23 cellular contexts compared by ENCODE assay signal in the genomic region with DNA sequence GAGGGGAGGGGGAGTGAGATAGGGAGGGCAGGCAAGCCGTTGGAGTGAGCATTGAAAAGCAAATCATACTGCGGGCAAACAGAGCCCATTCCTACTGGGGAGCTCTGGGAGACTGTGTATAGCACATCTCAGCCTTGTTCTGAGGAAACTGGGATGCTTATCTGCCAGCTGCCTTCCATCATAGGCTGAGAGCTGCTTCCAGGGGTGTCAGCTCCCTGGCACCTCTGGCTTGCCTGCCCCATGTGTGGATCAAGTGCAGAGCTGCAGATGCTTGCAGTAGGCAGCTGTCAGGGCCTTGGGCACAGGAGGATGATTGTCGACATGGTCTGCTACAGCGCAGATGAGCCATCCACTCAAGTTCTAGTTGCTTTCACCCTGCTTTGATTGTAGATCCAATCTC.
"Had no signal": no experiment of that assay in that cellular context is flagged by ENCODE, and none has a peak within 500 bp of the region (broad histone marks: within the 10 kb centered on the region; RNA-seq: fewer than 3 reads in every experiment).

No MANE protein-coding gene starts in this region.

- H3K4me1 Mint-ChIP-seq: IgD-negative memory B cell had no signal

- H3K9me3 Mint-ChIP-seq: IgD-negative memory B cell had no signal

- DNase-seq: Kasumi-1, MM.1S, NCI-H1092 treated with DMSO at 0.1 percent for 48 hours, NCI-H1436, NCI-H187, NCI-H2029, NCI-H2081 treated with DMSO at 0.1 percent for 48 hours, NCI-H2171, NCI-H226, NCI-H446, NCI-H510A, NCI-H524 treated with DMSO at 0.1 percent for 48 hours, NCI-H69, NCI-H774, Right ventricle myocardium superior, RPMI8226, SIG-M5 had no signal

- H3K9me3 ChIP-seq: SJSA1 had no signal

- H3K27ac ChIP-seq: KMS-11, SJSA1, SK-N-MC had no signal

- H3K4me2 ChIP-seq: KMS-11 had no signal

- H3K4me3 Mint-ChIP-seq: IgD-negative memory B cell had no signal

- H3K36me3 ChIP-seq: SJSA1 had no signal

- H3K36me3 Mint-ChIP-seq: IgD-negative memory B cell had no signal

- H3K4me1 ChIP-seq: SJSA1 had no signal

- H3K27ac Mint-ChIP-seq: IgD-negative memory B cell had no signal

- ATAC-seq: HepG2, K562 had no signal

- H3K4me3 ChIP-seq: K562, SJSA1, SK-N-MC had no signal
